8 cellular contexts compared by ENCODE assay signal in genomic region chr10:75399461-75400162, GRCh38. TPM values are rescaled to one million over a fixed set of nuclear protein-coding genes. Genes with fewer than 3 reads are reported as not detected.
DNase-seq lines count a peak whose midpoint lies in the region; ATAC-seq and TF ChIP-seq lines count a peak whose summit lies in the region.

No MANE protein-coding gene starts in this region.

- peaks cover 0 to 2% of the 10 kb centered on the region in 2 donors for H3K27me3 ChIP-seq in stomach smooth muscle (ENCODE audit: control insufficient read depth in 1 of 2, insufficient read depth in 2 of 2, low read length in 2 of 2)

- intact Hi-C loops in activated CD4-positive, alpha-beta T cell treated with anti-CD3 and anti-CD28 coated beads, Interleukin-2, amount 10 ng/mL, durations not matched to agents 24 days and 14 days (cut with micrococcal nuclease), result loop anchor here (5.0 kb wide), 1 partner anchor 638 kb away; no protein-coding TSS in a partner anchor

- peak overlapping the region; percentile 94 to 96 for H3K4me3 ChIP-seq in stomach smooth muscle (ENCODE audit: low read length in 2 of 2)

- peak; percentile 37 for DNase-seq in activated naive CD4-positive, alpha-beta T cell treated with Interleukin-2 at 50 U/mL for 16 hours
- no peak for DNase-seq in activated naive CD4-positive, alpha-beta T cell treated with anti-CD3 and anti-CD28 coated beads, Interleukin-2, amount 50 U/mL, for 16 hours
- DNase-seq in NCI-H1048 (lab: John Stamatoyannopoulos, UW), result peak; percentile 17
- peak; percentile 82 for DNase-seq in activated CD4-positive, alpha-beta T cell treated with anti-CD3 and anti-CD28 coated beads, Interleukin-2, amount 10 ng/mL, durations not matched to agents 24 days and 14 days
- DNase-seq in endothelial cell (ENCODE audit: low spot score), result peak; percentile 79
- DNase-seq in memory B cell (ENCODE audit: low spot score in 2 of 2), result peak in 1 of 2 donors; percentile 33

- H3K4me1 Mint-ChIP-seq in activated CD4-positive, alpha-beta T cell treated with anti-CD3 and anti-CD28 coated beads, Interleukin-2, amount 10 ng/mL, durations not matched to agents 24 days and 14 days, result peaks cover 27% of the 10 kb centered on the region
- H3K4me1 Mint-ChIP-seq in endothelial cell (ENCODE audit: unreplicated experiment), result peaks cover 25% of the 10 kb centered on the region
- H3K4me1 Mint-ChIP-seq in memory B cell, result peaks cover 16% of the 10 kb centered on the region

- no peaks in the 10 kb centered on the region for H3K9me3 ChIP-seq in stomach smooth muscle (ENCODE audit: control insufficient read depth in 2 of 2, low read length in 2 of 2)

- peak overlapping the region; percentile 88 for H3K27ac ChIP-seq in stomach smooth muscle (ENCODE audit: low read length)

- H3K4me3 Mint-ChIP-seq in activated CD4-positive, alpha-beta T cell treated with anti-CD3 and anti-CD28 coated beads, Interleukin-2, amount 10 ng/mL, durations not matched to agents 24 days and 14 days, result peak overlapping the region; percentile 79
- H3K4me3 Mint-ChIP-seq in endothelial cell (ENCODE audit: unreplicated experiment) (peak overlapping the region; percentile 99), memory B cell (peak overlapping the region; percentile 80)

- H3K27me3 Mint-ChIP-seq in activated CD4-positive, alpha-beta T cell treated with anti-CD3 and anti-CD28 coated beads, Interleukin-2, amount 10 ng/mL, durations not matched to agents 24 days and 14 days, result peaks cover 58% of the 10 kb centered on the region
- peaks cover 28% of the 10 kb centered on the region for H3K27me3 Mint-ChIP-seq in endothelial cell (ENCODE audit: unreplicated experiment)
- H3K27me3 Mint-ChIP-seq in memory B cell, result peaks cover 26% of the 10 kb centered on the region

- H3K9me3 Mint-ChIP-seq in activated CD4-positive, alpha-beta T cell treated with anti-CD3 and anti-CD28 coated beads, Interleukin-2, amount 10 ng/mL, durations not matched to agents 24 days and 14 days, result no peaks in the 10 kb centered on the region
- H3K9me3 Mint-ChIP-seq in endothelial cell (ENCODE audit: unreplicated experiment) (no peaks in the 10 kb centered on the region), memory B cell (no peaks in the 10 kb centered on the region)

- TF ChIP-seq CTCF in endothelial cell (IDR thresholded peaks at IDR 0.05; ENCODE audit: unreplicated experiment), result peak; percentile 60

- H3K4me1 ChIP-seq in stomach smooth muscle (ENCODE audit: control insufficient read depth, insufficient read depth, low read length), result peaks cover 51% of the 10 kb centered on the region

- peaks cover 8% of the 10 kb centered on the region for H3K36me3 Mint-ChIP-seq in activated CD4-positive, alpha-beta T cell treated with anti-CD3 and anti-CD28 coated beads, Interleukin-2, amount 10 ng/mL, durations not matched to agents 24 days and 14 days (ENCODE audit: low read depth)
- H3K36me3 Mint-ChIP-seq in endothelial cell (ENCODE audit: low read depth, unreplicated experiment), result peaks cover 11% of the 10 kb centered on the region
- peaks cover 2% of the 10 kb centered on the region for H3K36me3 Mint-ChIP-seq in memory B cell

- H3K9ac ChIP-seq in stomach smooth muscle (ENCODE audit: low read length in 2 of 2), result peak overlapping the region in 1 of 2 donors; percentile 13

- H3K36me3 ChIP-seq in stomach smooth muscle (ENCODE audit: control insufficient read depth in 2 of 2, insufficient read depth in 2 of 2, low read length in 2 of 2), result no peaks in the 10 kb centered on the region

- ATAC-seq in memory B cell (ENCODE audit: low read depth), result no peak
- no peak for ATAC-seq in HG02763 (IDR thresholded peaks at IDR 0.05; ENCODE audit: unreplicated experiment)

- no peak overlapping the region for H3K27ac Mint-ChIP-seq in activated CD4-positive, alpha-beta T cell treated with anti-CD3 and anti-CD28 coated beads, Interleukin-2, amount 10 ng/mL, durations not matched to agents 24 days and 14 days
- H3K27ac Mint-ChIP-seq in endothelial cell (ENCODE audit: unreplicated experiment) (no peak overlapping the region), memory B cell (no peak overlapping the region)

RNA-seq across cellular contexts. Expression of gene ZNF503, which starts 2.0 kb away (rescaled TPM):
- total RNA-seq in activated CD4-positive, alpha-beta T cell treated with anti-CD3 and anti-CD28 coated beads, Interleukin-2, amount 10 ng/mL, durations not matched to agents 24 days and 14 days, result 0.07 and 0.09 TPM in 2 replicates
- total RNA-seq in endothelial cell (ENCODE audit: unreplicated experiment), result 8.9 TPM

RNA-seq across cellular contexts. Expression of gene LRMDA, which starts 31.8 kb away (rescaled TPM):
- not detected in 2 replicates for total RNA-seq in activated CD4-positive, alpha-beta T cell treated with anti-CD3 and anti-CD28 coated beads, Interleukin-2, amount 10 ng/mL, durations not matched to agents 24 days and 14 days
- 19.4 TPM for total RNA-seq in endothelial cell (ENCODE audit: unreplicated experiment)

Comparison
In these comparisons a context has a peak if more than half of its experiments do, and no peak if none do; other contexts are left out.
1. RNA of gene LRMDA, which starts 31.8 kb away (total RNA-seq): 19.4 TPM in endothelial cell (single experiment); not detected in activated CD4-positive, alpha-beta T cell treated with anti-CD3 and anti-CD28 coated beads, Interleukin-2, amount 10 ng/mL, durations not matched to agents 24 days and 14 days; every median in the first group is over 10 times any median in the second.
2. Peak in every context shown above with its lines, with median percentiles within 50 percentile points of each other: H3K4me3 Mint-ChIP-seq.